In genomic region chr7:132614428-132615076, GRCh38 we compare ENCODE assay signal across 1 cellular context.
TF ChIP-seq lines count a peak whose summit lies in the region.

No MANE protein-coding gene starts in this region.

TF ChIP-seq in K562, 482 proteins besides CTCF, POLR2A, EP300 and RAD21 (continued from another document):
- TF ChIP-seq E2F4 (CRISPR knock-in tag; IDR thresholded peaks at IDR 0.05; ENCODE audit: low read depth) (no peak), ZBTB9 (CRISPR knock-in tag; IDR thresholded peaks at IDR 0.05) (no peak), PCBP2 (IDR thresholded peaks at IDR 0.05; ENCODE audit: low read depth, low read length, poor library complexity, severe bottlenecking) (no peak), MAFG (tag; conservative IDR thresholded peaks at IDR 0.05) (no peak), ARID4B (CRISPR knock-in tag; IDR thresholded peaks at IDR 0.05) (no peak), CREM (IDR thresholded peaks at IDR 0.05; ENCODE audit: low read depth) (no peak), XRCC3 (IDR thresholded peaks at IDR 0.05) (no peak), SMARCC2 (IDR thresholded peaks at IDR 0.05; ENCODE audit: low read depth) (no peak), ZBTB43 (CRISPR knock-in tag; IDR thresholded peaks at IDR 0.05) (no peak), ZNF740 (CRISPR knock-in tag; IDR thresholded peaks at IDR 0.05) (no peak), ZNF740 (tag; IDR thresholded peaks at IDR 0.05) (no peak)
